18 cellular contexts compared by ENCODE assay signal in genomic region chr22:20779813-20780148, GRCh38. TPM values are rescaled to one million over a fixed set of nuclear protein-coding genes. Genes with fewer than 3 reads are reported as not detected.
DNase-seq lines count a peak whose midpoint lies in the region; ATAC-seq and TF ChIP-seq lines count a peak whose summit lies in the region.
"Had no signal": no experiment of that assay in that cellular context is flagged by ENCODE, and none has a peak within 500 bp of the region (broad histone marks: within the 10 kb centered on the region; RNA-seq: fewer than 3 reads in every experiment).

No MANE protein-coding gene starts in this region.

- H3K9me3 Mint-ChIP-seq in activated CD4-positive, alpha-beta T cell treated with anti-CD3 and anti-CD28 coated beads for 36 hours (ENCODE audit: low read depth): no peaks in the 10 kb centered on the region
- H3K9me3 Mint-ChIP-seq: naive B cell had no signal

- H3K9me2 ChIP-seq in Karpas-422 (replicated peaks; ENCODE audit: insufficient read depth, low read length): no peaks in the 10 kb centered on the region

- H3K36me3 Mint-ChIP-seq in activated CD4-positive, alpha-beta T cell treated with anti-CD3 and anti-CD28 coated beads for 36 hours (ENCODE audit: low read depth): peaks cover 3% of the 10 kb centered on the region

- DNase-seq in activated CD4-positive, alpha-beta T cell treated with anti-CD3 and anti-CD28 coated beads for 36 hours: no peak
- DNase-seq in activated CD4-positive, alpha-beta T cell treated with anti-CD3 and anti-CD28 coated beads for 48 hours: no peak
- DNase-seq in astrocyte of the spinal cord (ENCODE audit: low read depth, low spot score) (peak; percentile 69), fibroblast of villous mesenchyme (ENCODE audit: low read depth) (peak; percentile 86), vagina (ENCODE audit: extremely low spot score in 2 of 2) (no peak), Karpas-422 (no peak)
- DNase-seq in stimulated activated CD4-positive, alpha-beta T cell treated with anti-CD3 and anti-CD28 coated beads, Interleukin-12 subunit alpha, Interleukin-12 subunit beta, amount 100 ng/mL, for 4 hours: no peak
- DNase-seq: activated CD4-positive, alpha-beta T cell treated with anti-CD3 and anti-CD28 coated beads, Interleukin-2, amount 50 U/mL, for 1 hour; activated naive CD4-positive, alpha-beta T cell treated with anti-CD3 and anti-CD28 coated beads, Interleukin-2, amount 50 U/mL, for 16 hours; GDM1; naive B cell; NCI-H187; NCI-H345; NK-92 treated with Interleukin-12 subunit alpha and Interleukin-12 subunit beta, amount 100 ng/mL, for 24 hours; stimulated activated CD8-positive, alpha-beta memory T cell treated with anti-CD3 and anti-CD28 coated beads, Interleukin-4, amount 100 ng/mL, for 48 hours; substantia nigra had no signal

- H3K4me3 Mint-ChIP-seq in activated CD4-positive, alpha-beta T cell treated with anti-CD3 and anti-CD28 coated beads for 36 hours: no peak overlapping the region
- H3K4me3 Mint-ChIP-seq: naive B cell had no signal

- no peak overlapping the region for H3K4me2 ChIP-seq in Karpas-422 (ENCODE audit: low read depth, low read length, poor library complexity, severe bottlenecking)

- no peaks in the 10 kb centered on the region for H3K27me3 ChIP-seq in vagina
- H3K27me3 ChIP-seq in Karpas-422 (ENCODE audit: low read length): no peaks in the 10 kb centered on the region

- H3K9ac ChIP-seq in Karpas-422 (ENCODE audit: low read length): no peak overlapping the region

- H3K27ac Mint-ChIP-seq in activated CD4-positive, alpha-beta T cell treated with anti-CD3 and anti-CD28 coated beads for 36 hours: peak overlapping the region; percentile 35

- H3K36me3 ChIP-seq in vagina: no peaks in the 10 kb centered on the region
- H3K36me3 ChIP-seq in Karpas-422 (ENCODE audit: insufficient read depth, low read length): no peaks in the 10 kb centered on the region; the same call in 1 of the 2 replicates

- no peak for ATAC-seq in activated CD4-positive, alpha-beta T cell treated with anti-CD3 and anti-CD28 coated beads for 36 hours
- ATAC-seq in HG03460 (IDR thresholded peaks at IDR 0.05; ENCODE audit: unreplicated experiment): no peak
- ATAC-seq: esophagus mucosa had no signal

- POLR2A ChIA-PET in activated CD4-positive, alpha-beta T cell treated with anti-CD3 and anti-CD28 coated beads for 36 hours (lab: Charles Lee): interaction anchor here (0.6 kb wide), 1 partner anchor 13 kb away, joined by 3 read pairs; no protein-coding TSS in a partner anchor

- TF ChIP-seq POLR2A in vagina (IDR thresholded peaks at IDR 0.05): no peak

- H3K27ac ChIP-seq in vagina (peak overlapping the region; percentile 77), Karpas-422 (ENCODE audit: low read length) (no peak overlapping the region)

- TF ChIP-seq CTCF in astrocyte of the spinal cord (IDR thresholded peaks at IDR 0.05; ENCODE audit: low read depth, low read length) (no peak), fibroblast of villous mesenchyme (IDR thresholded peaks at IDR 0.05; ENCODE audit: insufficient read depth, low read depth, low read length) (no peak), vagina (IDR thresholded peaks at IDR 0.05) (no peak)

- no peaks in the 10 kb centered on the region; the same call in 1 of the 2 replicates for H3K79me2 ChIP-seq in Karpas-422 (ENCODE audit: low read length)

- H3K27me3 Mint-ChIP-seq in activated CD4-positive, alpha-beta T cell treated with anti-CD3 and anti-CD28 coated beads for 36 hours: no peaks in the 10 kb centered on the region
- H3K27me3 Mint-ChIP-seq: naive B cell had no signal

- H3K9me3 ChIP-seq in vagina (no peaks in the 10 kb centered on the region), Karpas-422 (ENCODE audit: low read length) (no peaks in the 10 kb centered on the region)

- H3K4me3 ChIP-seq in astrocyte of the spinal cord (ENCODE audit: low read depth, low read length) (no peak overlapping the region), fibroblast of villous mesenchyme (ENCODE audit: low read depth, low read length) (no peak overlapping the region), vagina (no peak overlapping the region), Karpas-422 (ENCODE audit: low read length) (no peak overlapping the region)

- in situ Hi-C loops in astrocyte of the spinal cord (cut with HindIII; ENCODE audit: low sequenced_read_pairs): no loop called here

- H4K20me1 ChIP-seq in Karpas-422 (ENCODE audit: insufficient read depth, low read depth, low read length): peaks cover 7% of the 10 kb centered on the region; the same call in 1 of the 2 replicates

- CTCF ChIA-PET in activated CD4-positive, alpha-beta T cell treated with anti-CD3 and anti-CD28 coated beads for 36 hours (lab: Charles Lee): interaction anchor here (1.2 to 2.7 kb wide), 2 partner anchors 15 to 38 kb away, joined by 3 to 9 read pairs; no protein-coding TSS in a partner anchor

- H3K4me1 ChIP-seq in vagina: peaks cover 30% of the 10 kb centered on the region
- peaks cover 25% of the 10 kb centered on the region for H3K4me1 ChIP-seq in Karpas-422 (ENCODE audit: low read length)

- no peak overlapping the region for H2AFZ ChIP-seq in Karpas-422 (ENCODE audit: low read length)

- peaks cover 13% of the 10 kb centered on the region for H3K4me1 Mint-ChIP-seq in activated CD4-positive, alpha-beta T cell treated with anti-CD3 and anti-CD28 coated beads for 36 hours

- intact Hi-C loops in activated CD4-positive, alpha-beta T cell treated with anti-CD3 and anti-CD28 coated beads for 36 hours (cut with DNase I, micrococcal nuclease): loop anchor here in 1 of 2 experiments (5.0 kb wide), 1 partner anchor 138 kb away; the partner anchor contains the start of gene CRKL
- intact Hi-C loops in vagina (cut with DNase I): no loop called here

RNA-seq across cellular contexts. Expression of gene SERPIND1, which starts 5.9 kb away (rescaled TPM):
- total RNA-seq in activated CD4-positive, alpha-beta T cell treated with anti-CD3 and anti-CD28 coated beads for 36 hours: not detected
- total RNA-seq in fibroblast of villous mesenchyme: under 0.01 TPM in 1 of 2 replicates, not detected in the other
- not detected for total RNA-seq in vagina
- total RNA-seq in Karpas-422 (2014; rRNA removed; shearing (Covaris generic); ENCODE audit: low replicate concordance): not detected in 2 replicates

Comparison
In these comparisons a context has a peak if more than half of its experiments do, and no peak if none do; other contexts are left out.
1. DNase-seq: peak in astrocyte of the spinal cord (single experiment) and fibroblast of villous mesenchyme (single experiment); none in activated CD4-positive, alpha-beta T cell treated with anti-CD3 and anti-CD28 coated beads for 36 hours (single experiment), activated CD4-positive, alpha-beta T cell treated with anti-CD3 and anti-CD28 coated beads for 48 hours (single experiment), vagina (0 of 2), Karpas-422 (single experiment) and stimulated activated CD4-positive, alpha-beta T cell treated with anti-CD3 and anti-CD28 coated beads, Interleukin-12 subunit alpha, Interleukin-12 subunit beta, amount 100 ng/mL, for 4 hours (single experiment).